ENCODE assay signal across 8 cellular contexts in the genomic region with DNA sequence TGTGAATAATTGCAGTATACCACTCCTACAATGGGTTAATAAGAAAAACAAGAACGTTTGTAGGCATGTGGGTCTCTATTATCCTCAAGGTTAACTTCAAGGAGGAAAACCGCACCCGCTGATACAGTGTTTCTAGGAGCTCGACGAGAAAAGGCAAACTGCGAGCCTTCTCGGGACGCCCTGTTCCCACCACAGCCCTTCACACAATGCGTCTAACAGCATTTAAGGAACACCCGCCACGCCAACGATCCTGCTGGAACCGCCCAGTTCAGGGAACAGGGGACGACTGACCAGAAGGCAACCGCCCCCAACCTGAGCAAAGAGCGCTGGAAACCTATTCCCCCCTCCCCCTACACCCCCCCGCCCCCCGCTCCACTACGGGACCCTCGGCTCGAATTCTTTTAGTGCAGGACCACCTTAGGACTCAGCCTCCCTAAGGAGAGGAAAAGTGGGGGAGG. TPM values are rescaled to one million over a fixed set of nuclear protein-coding genes. Genes with fewer than 3 reads are reported as not detected.
DNase-seq lines count a peak whose midpoint lies in the region; ATAC-seq and TF ChIP-seq lines count a peak whose summit lies in the region.

No MANE protein-coding gene starts in this region.

- peak overlapping the region; percentile 94 for H3K4me3 Mint-ChIP-seq in stimulated activated effector memory CD8-positive, alpha-beta T cell treated with anti-CD3 and anti-CD28 coated beads, Interleukin-12 subunit alpha, Interleukin-12 subunit beta, amount 100 ng/mL, for 72 hours

- ATAC-seq in stimulated activated effector memory CD8-positive, alpha-beta T cell treated with anti-CD3 and anti-CD28 coated beads, Interleukin-12 subunit alpha, Interleukin-12 subunit beta, amount 100 ng/mL, for 72 hours: peak; percentile 1
- ATAC-seq in HG03354 (IDR thresholded peaks at IDR 0.05; ENCODE audit: poor library complexity, severe bottlenecking, unreplicated experiment): no peak

- TF ChIP-seq CTCF in cardiac fibroblast (IDR thresholded peaks at IDR 0.05; ENCODE audit: low read depth, low read length) (no peak), kidney epithelial cell (IDR thresholded peaks at IDR 0.05; ENCODE audit: insufficient read depth, low read length, poor library complexity, severe bottlenecking) (no peak)

- peak overlapping the region; percentile 98 for H3K27ac Mint-ChIP-seq in stimulated activated effector memory CD8-positive, alpha-beta T cell treated with anti-CD3 and anti-CD28 coated beads, Interleukin-12 subunit alpha, Interleukin-12 subunit beta, amount 100 ng/mL, for 72 hours

- H3K4me1 Mint-ChIP-seq in stimulated activated effector memory CD8-positive, alpha-beta T cell treated with anti-CD3 and anti-CD28 coated beads, Interleukin-12 subunit alpha, Interleukin-12 subunit beta, amount 100 ng/mL, for 72 hours: peaks cover 79% of the 10 kb centered on the region

- H3K4me3 ChIP-seq in cardiac fibroblast (replicated peaks in 1 of 2; ENCODE audit: low read depth in 2 of 2, low read length in 2 of 2): peak overlapping the region; percentile 82 to 94
- H3K4me3 ChIP-seq in kidney epithelial cell (ENCODE audit: low read depth, low read length): peak overlapping the region; percentile 91

- H3K36me3 Mint-ChIP-seq in stimulated activated effector memory CD8-positive, alpha-beta T cell treated with anti-CD3 and anti-CD28 coated beads, Interleukin-12 subunit alpha, Interleukin-12 subunit beta, amount 100 ng/mL, for 72 hours: peaks cover 58% of the 10 kb centered on the region

- no peaks in the 10 kb centered on the region for H3K27me3 ChIP-seq in kidney epithelial cell (ENCODE audit: control insufficient read depth, insufficient read depth, low read length)

- peaks cover 1% of the 10 kb centered on the region for H3K36me3 ChIP-seq in kidney epithelial cell (ENCODE audit: control insufficient read depth, insufficient read depth, low read length)

- DNase-seq in activated effector memory CD4-positive, alpha-beta T cell treated with anti-CD3 and anti-CD28 coated beads, Interleukin-2, amount 50 U/mL, for 16 hours: peak; percentile 75
- no peak for DNase-seq in activated effector memory CD4-positive, alpha-beta T cell treated with Interleukin-2 at 50 U/mL for 16 hours
- DNase-seq in RPMI8226 (peak; percentile 33), cardiac fibroblast (ENCODE audit: low read depth in 2 of 2) (peak; percentile 71 to 78), kidney epithelial cell (ENCODE audit: low read depth) (no peak), NCI-H2107 treated with DMSO at 0.1 percent for 48 hours (lab: John Stamatoyannopoulos, UW; ENCODE audit: unreplicated experiment) (no peak)
- peak in 1 of 2 donors; percentile 73 for DNase-seq in stimulated activated effector memory CD8-positive, alpha-beta T cell treated with anti-CD3 and anti-CD28 coated beads, Interleukin-12 subunit alpha, Interleukin-12 subunit beta, amount 100 ng/mL, for 72 hours (ENCODE audit: low spot score in 2 of 2)

- H3K9me3 Mint-ChIP-seq in stimulated activated effector memory CD8-positive, alpha-beta T cell treated with anti-CD3 and anti-CD28 coated beads, Interleukin-12 subunit alpha, Interleukin-12 subunit beta, amount 100 ng/mL, for 72 hours: peaks cover 6% of the 10 kb centered on the region

RNA-seq across cellular contexts. Expression of a gene that starts 0.7 kb away (rescaled TPM):
- 4,632 and 5,953 TPM in 2 replicates for total RNA-seq in kidney epithelial cell

RNA-seq across cellular contexts. Expression of a gene that starts 23.9 kb away (rescaled TPM):
- total RNA-seq in kidney epithelial cell: 0.34 and 0.50 TPM in 2 replicates

Comparison
In these comparisons a context has a peak if more than half of its experiments do, and no peak if none do; other contexts are left out.
1. DNase-seq: peak in activated effector memory CD4-positive, alpha-beta T cell treated with anti-CD3 and anti-CD28 coated beads, Interleukin-2, amount 50 U/mL, for 16 hours (single experiment), RPMI8226 (single experiment) and cardiac fibroblast (2 of 2); none in activated effector memory CD4-positive, alpha-beta T cell treated with Interleukin-2 at 50 U/mL for 16 hours (single experiment), kidney epithelial cell (single experiment) and NCI-H2107 treated with DMSO at 0.1 percent for 48 hours (single experiment).